In genomic region chr2:232501331-232501771, GRCh38 we compare ENCODE assay signal across 23 cellular contexts. TPM values are rescaled to one million over a fixed set of nuclear protein-coding genes. Genes with fewer than 3 reads are reported as not detected.
"Had no signal": no experiment of that assay in that cellular context is flagged by ENCODE, and none has a peak within 500 bp of the region (broad histone marks: within the 10 kb centered on the region; RNA-seq: fewer than 3 reads in every experiment).

No MANE protein-coding gene starts in this region.

- DNase-seq: activated CD4-positive, alpha-beta T cell treated with anti-CD3 and anti-CD28 coated beads, Interleukin-2, amount 10 ng/mL, durations not matched to agents 24 days and 14 days; activated CD4-positive, CD25-positive, alpha-beta regulatory T cell; activated CD8-positive, alpha-beta T cell treated with anti-CD3 and anti-CD28 coated beads for 36 hours; activated naive CD4-positive, alpha-beta T cell treated with Interleukin-2 at 50 U/mL for 16 hours; activated T-cell treated with anti-CD3 and anti-CD28 coated beads, Interleukin-2, amount 50 U/mL, for 1 hour; anterior cingulate cortex; cortex of kidney; erythroblast; foreskin melanocyte; left ventricle myocardium inferior; stimulated activated CD8-positive, alpha-beta memory T cell treated with anti-CD3 and anti-CD28 coated beads, Interleukin-4, amount 100 ng/mL, for 48 hours; stimulated activated naive CD4-positive, alpha-beta T cell treated with Interleukin-2 at 50 U/mL for 16 hours; T-helper 1 cell; T-helper 9 cell; transverse colon had no signal

- H3K36me3 ChIP-seq: left ventricle myocardium inferior, neutrophil, transverse colon had no signal

- H3K4me3 ChIP-seq: left ventricle myocardium inferior, transverse colon had no signal

- H3K9me3 ChIP-seq: left ventricle myocardium inferior, neutrophil, transverse colon had no signal

- H3K4me1 Mint-ChIP-seq: activated T-helper 17 cell treated with anti-CD3 and anti-CD28 coated beads, Interleukin-2, amount 50 U/mL, for 72 hours had no signal

- H3K27ac Mint-ChIP-seq: activated CD4-positive, alpha-beta T cell treated with anti-CD3 and anti-CD28 coated beads, Interleukin-2, amount 10 ng/mL, durations not matched to agents 24 days and 14 days; activated CD8-positive, alpha-beta T cell treated with anti-CD3 and anti-CD28 coated beads for 36 hours; activated T-helper 17 cell treated with anti-CD3 and anti-CD28 coated beads, Interleukin-2, amount 50 U/mL, for 72 hours had no signal

- H3K27ac ChIP-seq: left ventricle myocardium inferior, neutrophil, transverse colon had no signal

- H3K4me3 Mint-ChIP-seq: activated CD4-positive, alpha-beta T cell treated with anti-CD3 and anti-CD28 coated beads, Interleukin-2, amount 10 ng/mL, durations not matched to agents 24 days and 14 days; activated CD8-positive, alpha-beta T cell treated with anti-CD3 and anti-CD28 coated beads for 36 hours; activated T-helper 17 cell treated with anti-CD3 and anti-CD28 coated beads, Interleukin-2, amount 50 U/mL, for 72 hours; central memory CD8-positive, alpha-beta T cell had no signal

- H3K9me3 Mint-ChIP-seq: activated CD4-positive, alpha-beta T cell treated with anti-CD3 and anti-CD28 coated beads, Interleukin-2, amount 10 ng/mL, durations not matched to agents 24 days and 14 days; activated CD8-positive, alpha-beta T cell treated with anti-CD3 and anti-CD28 coated beads for 36 hours; activated T-helper 17 cell treated with anti-CD3 and anti-CD28 coated beads, Interleukin-2, amount 50 U/mL, for 72 hours; central memory CD8-positive, alpha-beta T cell had no signal

- ATAC-seq: activated CD8-positive, alpha-beta T cell treated with anti-CD3 and anti-CD28 coated beads for 36 hours; activated T-helper 17 cell treated with anti-CD3 and anti-CD28 coated beads, Interleukin-2, amount 50 U/mL, for 72 hours had no signal

- FAIRE-seq: endometrium had no signal

RNA-seq across cellular contexts. Expression of gene ECEL1, which starts 13.7 kb away (rescaled TPM):
- total RNA-seq: activated T-helper 17 cell treated with anti-CD3 and anti-CD28 coated beads, Interleukin-2, amount 50 U/mL, for 72 hours; left ventricle myocardium inferior; mononuclear cell; subcutaneous adipose tissue; transverse colon had no signal

RNA-seq across cellular contexts. Expression of gene PRSS56, which starts 18.8 kb away (rescaled TPM):
- total RNA-seq: activated CD4-positive, alpha-beta T cell treated with anti-CD3 and anti-CD28 coated beads, Interleukin-2, amount 10 ng/mL, durations not matched to agents 24 days and 14 days; activated CD8-positive, alpha-beta T cell treated with anti-CD3 and anti-CD28 coated beads for 36 hours; activated T-helper 17 cell treated with anti-CD3 and anti-CD28 coated beads, Interleukin-2, amount 50 U/mL, for 72 hours; kidney epithelial cell; left ventricle myocardium inferior; mononuclear cell; renal cortical epithelial cell; subcutaneous adipose tissue; transverse colon had no signal

RNA-seq across cellular contexts. Expression of gene CHRND, which starts 24.6 kb away (rescaled TPM):
- total RNA-seq: activated CD4-positive, alpha-beta T cell treated with anti-CD3 and anti-CD28 coated beads, Interleukin-2, amount 10 ng/mL, durations not matched to agents 24 days and 14 days; activated CD8-positive, alpha-beta T cell treated with anti-CD3 and anti-CD28 coated beads for 36 hours; activated T-helper 17 cell treated with anti-CD3 and anti-CD28 coated beads, Interleukin-2, amount 50 U/mL, for 72 hours; kidney epithelial cell; left ventricle myocardium inferior; mononuclear cell; renal cortical epithelial cell; subcutaneous adipose tissue; transverse colon had no signal

RNA-seq across cellular contexts. Expression of gene CHRNG, which starts 38.1 kb away (rescaled TPM):
- total RNA-seq: activated CD4-positive, alpha-beta T cell treated with anti-CD3 and anti-CD28 coated beads, Interleukin-2, amount 10 ng/mL, durations not matched to agents 24 days and 14 days; activated CD8-positive, alpha-beta T cell treated with anti-CD3 and anti-CD28 coated beads for 36 hours; activated T-helper 17 cell treated with anti-CD3 and anti-CD28 coated beads, Interleukin-2, amount 50 U/mL, for 72 hours; kidney epithelial cell; left ventricle myocardium inferior; mononuclear cell; renal cortical epithelial cell; subcutaneous adipose tissue; transverse colon had no signal

RNA-seq across cellular contexts. Expression of gene ALPI, which starts 45.4 kb away (rescaled TPM):
- total RNA-seq: activated CD4-positive, alpha-beta T cell treated with anti-CD3 and anti-CD28 coated beads, Interleukin-2, amount 10 ng/mL, durations not matched to agents 24 days and 14 days; activated CD8-positive, alpha-beta T cell treated with anti-CD3 and anti-CD28 coated beads for 36 hours; activated T-helper 17 cell treated with anti-CD3 and anti-CD28 coated beads, Interleukin-2, amount 50 U/mL, for 72 hours; kidney epithelial cell; left ventricle myocardium inferior; mononuclear cell; renal cortical epithelial cell; subcutaneous adipose tissue had no signal
